Comparison of ENCODE assay signal across 38 cellular contexts in the genomic region with DNA sequence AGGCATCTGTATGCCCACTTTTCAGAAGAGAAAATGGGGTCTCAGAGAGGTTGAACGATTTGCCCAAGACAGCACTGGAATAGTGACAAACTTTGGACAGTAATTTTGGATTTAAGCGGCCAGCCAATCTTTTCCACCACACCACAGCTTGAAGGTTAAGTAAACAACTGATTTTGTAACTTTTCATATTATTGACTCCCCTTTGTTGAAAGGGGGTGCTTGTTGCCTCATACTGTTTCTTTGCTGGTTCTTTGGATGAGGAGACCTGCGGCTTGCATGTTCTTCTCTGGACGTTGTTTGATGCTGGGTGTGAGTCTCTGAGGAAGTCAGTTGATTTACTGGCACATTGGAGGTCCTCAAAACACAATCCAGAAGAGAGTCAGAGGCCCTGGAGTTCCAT. TPM values are rescaled to one million over a fixed set of nuclear protein-coding genes. Genes with fewer than 3 reads are reported as not detected.
"Had no signal": no experiment of that assay in that cellular context is flagged by ENCODE, and none has a peak within 500 bp of the region (broad histone marks: within the 10 kb centered on the region; RNA-seq: fewer than 3 reads in every experiment).

No MANE protein-coding gene starts in this region.

- H3K9ac ChIP-seq: KMS-11 had no signal

- H3K36me3 ChIP-seq: MG63 had no signal

- H3K4me3 ChIP-seq: MG63 had no signal

- H3K4me2 ChIP-seq: KMS-11 had no signal

- H3K27me3 ChIP-seq: MG63 had no signal

- H3K27ac ChIP-seq: KMS-11 had no signal

- H3K9me3 ChIP-seq: MG63 had no signal

- DNase-seq: Karpas-422, Kasumi-1, KG1, MG63, MM.1S, MV-4-11, NCI-H1048, NCI-H1092, NCI-H1092 treated with DMSO at 0.1 percent for 48 hours, NCI-H1105, NCI-H1105 treated with DMSO at 0.1 percent for 48 hours, NCI-H1417, NCI-H1417 treated with DMSO at 0.1 percent for 48 hours, NCI-H1436, NCI-H1436 treated with DMSO at 0.1 percent for 48 hours, NCI-H146, NCI-H1694, NCI-H1694 treated with DMSO at 0.1 percent for 48 hours, NCI-H187, NCI-H187 treated with DMSO at 0.1 percent for 48 hours, NCI-H1930, NCI-H2029, NCI-H2029 treated with DMSO at 0.1 percent for 48 hours, NCI-H2081, NCI-H2081 treated with DMSO at 0.1 percent for 48 hours, NCI-H2107, NCI-H2171, NCI-H2171 treated with DMSO at 0.1 percent for 48 hours, NCI-H2227 treated with DMSO at 0.1 percent for 48 hours, NCI-H226, NCI-H345, NCI-H446, NCI-H446 treated with DMSO at 0.1 percent for 48 hours, NCI-H510A had no signal

RNA-seq across cellular contexts. Expression of gene GABBR2, which starts 11.7 kb away (rescaled TPM):
- total RNA-seq: LHCN-M2, M059J, MCF 10A had no signal
